Comparison of ENCODE assay signal across 1 cellular context in genomic region chr20:25195962-25196700, GRCh38.
A peak's percentile ranks its signal among the peaks of the same experiment; 100 is the strongest.
TF ChIP-seq lines count a peak whose summit lies in the region.

No MANE protein-coding gene starts in this region.

TF ChIP-seq in HepG2, 621 proteins besides CTCF, POLR2A, EP300 and RAD21 (continued from another document and continues in another):
- TF ChIP-seq ZNF687 (CRISPR knock-in tag; IDR thresholded peaks at IDR 0.05), result peak; percentile 41; the same call in 1 of the 2 replicates
- peak; percentile 6; the same call in 1 of the 2 replicates for TF ChIP-seq ZNF574 (CRISPR knock-in tag; IDR thresholded peaks at IDR 0.05)
- peak; percentile 63; the same call in 1 of the 2 replicates for TF ChIP-seq ZNF24 (IDR thresholded peaks at IDR 0.05)
- TF ChIP-seq REL (CRISPR knock-in tag; conservative IDR thresholded peaks at IDR 0.05), result peak; percentile 85
- TF ChIP-seq ZNF713 (CRISPR knock-in tag; IDR thresholded peaks at IDR 0.05), result peak; percentile 91
- peak in 1 of 2 experiments; percentile 93; a peak in 1 of 4 replicates for TF ChIP-seq HMGXB4 (CRISPR knock-in tag; IDR thresholded peaks at IDR 0.05; ENCODE audit: borderline replicate concordance in 1 of 2, low read depth in 1 of 2)
- TF ChIP-seq ZNF781 (CRISPR knock-in tag; IDR thresholded peaks at IDR 0.05; ENCODE audit: borderline replicate concordance, not compliant biosample characterization), result peak; percentile 53
- peak; percentile 15 for TF ChIP-seq TBX2 (CRISPR knock-in tag; IDR thresholded peaks at IDR 0.05; ENCODE audit: borderline replicate concordance)
- TF ChIP-seq PTBP1 (IDR thresholded peaks at IDR 0.05; ENCODE audit: low read depth, low read length, poor library complexity, severe bottlenecking), result no peak
- 0 out of 2 replicates have a peak, but pooled peaks have one; percentile 51 for TF ChIP-seq ZNF770 (CRISPR knock-in tag; IDR thresholded peaks at IDR 0.05)
- no peak for TF ChIP-seq ZNF629 (CRISPR knock-in tag; conservative IDR thresholded peaks at IDR 0.05)
- TF ChIP-seq SIN3A (IDR thresholded peaks at IDR 0.05; ENCODE audit: borderline replicate concordance, low read depth, low read length), result peak; percentile 74; the same call in 1 of the 2 replicates
- 0 out of 2 replicates have a peak, but pooled peaks have one; percentile 31 for TF ChIP-seq ZNF160 (CRISPR knock-in tag; IDR thresholded peaks at IDR 0.05)
- no peak for TF ChIP-seq JARID2 (CRISPR knock-in tag; IDR thresholded peaks at IDR 0.05; ENCODE audit: insufficient replicate concordance)
- 0 out of 2 replicates have a peak, but pooled peaks have one; percentile 37 for TF ChIP-seq ZNF839 (CRISPR knock-in tag; IDR thresholded peaks at IDR 0.05; ENCODE audit: borderline replicate concordance)
- no peak for TF ChIP-seq ZNF281 (CRISPR knock-in tag; IDR thresholded peaks at IDR 0.05; ENCODE audit: borderline replicate concordance)
- TF ChIP-seq SAP130 (CRISPR knock-in tag; IDR thresholded peaks at IDR 0.05; ENCODE audit: low read depth), result peak; percentile 41; the same call in 1 of the 2 replicates
- TF ChIP-seq HBP1 (CRISPR knock-in tag; IDR thresholded peaks at IDR 0.05; ENCODE audit: low read depth), result peak; percentile 72; the same call in 1 of the 2 replicates
- TF ChIP-seq ZNF333 (CRISPR knock-in tag; IDR thresholded peaks at IDR 0.05; ENCODE audit: borderline replicate concordance), result peak; percentile 8; the same call in 1 of the 2 replicates
- 0 out of 2 replicates have a peak, but pooled peaks have one; percentile 39 for TF ChIP-seq MTA3 (CRISPR knock-in tag; IDR thresholded peaks at IDR 0.05)
- no peak for TF ChIP-seq SRSF4 (IDR thresholded peaks at IDR 0.05; ENCODE audit: low read depth, low read length, poor library complexity, severe bottlenecking)
- TF ChIP-seq IRF1 (CRISPR knock-in tag; IDR thresholded peaks at IDR 0.05; ENCODE audit: low read depth), result peak; percentile 14; the same call in 1 of the 2 replicates
- TF ChIP-seq HMG20B (CRISPR knock-in tag; conservative IDR thresholded peaks at IDR 0.05), result peak; percentile 46; the same call in 1 of the 2 replicates
- no peak for TF ChIP-seq ZNF775 (CRISPR knock-in tag; IDR thresholded peaks at IDR 0.05; ENCODE audit: borderline replicate concordance)
- no peak for TF ChIP-seq ZSCAN22 (CRISPR knock-in tag; IDR thresholded peaks at IDR 0.05)
- peak; percentile 55; the same call in 1 of the 2 replicates for TF ChIP-seq CAMTA2 (CRISPR knock-in tag; IDR thresholded peaks at IDR 0.05; ENCODE audit: borderline replicate concordance)
- TF ChIP-seq KLF16 (CRISPR knock-in tag; IDR thresholded peaks at IDR 0.05), result no peak; a peak in 1 of 4 replicates
- TF ChIP-seq NR1H2 (CRISPR knock-in tag; IDR thresholded peaks at IDR 0.05; ENCODE audit: borderline replicate concordance, low read depth), result no peak
- peak; percentile 59; the same call in 1 of the 2 replicates for TF ChIP-seq CCDC6 (CRISPR knock-in tag; IDR thresholded peaks at IDR 0.05)
- 0 out of 2 replicates have a peak, but pooled peaks have one; percentile 15 for TF ChIP-seq ZNF335 (CRISPR knock-in tag; IDR thresholded peaks at IDR 0.05)
- TF ChIP-seq ZNF274 (CRISPR knock-in tag; IDR thresholded peaks at IDR 0.05), result 0 out of 2 replicates have a peak, but pooled peaks have one; percentile 9
- peak; percentile 8; the same call in 1 of the 2 replicates for TF ChIP-seq MYPOP (CRISPR knock-in tag; IDR thresholded peaks at IDR 0.05)
- peak; percentile 79; the same call in 1 of the 2 replicates for TF ChIP-seq ZNF800 (CRISPR knock-in tag; IDR thresholded peaks at IDR 0.05)
- TF ChIP-seq RELA (CRISPR knock-in tag; IDR thresholded peaks at IDR 0.05), result 0 out of 2 replicates have a peak, but pooled peaks have one; percentile 5
- peak; percentile 38; the same call in 1 of the 2 replicates for TF ChIP-seq HOXA3 (CRISPR knock-in tag; IDR thresholded peaks at IDR 0.05)
- TF ChIP-seq ZFX (CRISPR knock-in tag; IDR thresholded peaks at IDR 0.05; ENCODE audit: low read depth), result peak; percentile 65
